In genomic region chr11:69674267-69674885, GRCh38 we compare ENCODE assay signal across 8 cellular contexts. TPM values are rescaled to one million over a fixed set of nuclear protein-coding genes. Genes with fewer than 3 reads are reported as not detected.
DNase-seq lines count a peak whose midpoint lies in the region; ATAC-seq and TF ChIP-seq lines count a peak whose summit lies in the region.

No MANE protein-coding gene starts in this region.

- peak overlapping the region; percentile 91 to 94 for H3K27ac ChIP-seq in esophagus (ENCODE audit: low read depth in 2 of 2, low read length in 1 of 2)

- peak overlapping the region; percentile 88 for H3K4me3 Mint-ChIP-seq in WTC11
- H3K4me3 Mint-ChIP-seq in neural crest cell: peak overlapping the region; percentile 95

- POLR2A ChIA-PET in WTC11 (lab: Charles Lee): interaction anchor here (1.5 kb wide), 1 partner anchor 560 kb away, joined by 3 read pairs; no protein-coding TSS in a partner anchor

- H3K27ac Mint-ChIP-seq in WTC11 (peak overlapping the region; percentile 53; the same call in 1 of the 2 replicates), neural crest cell (ENCODE audit: unreplicated experiment) (peak overlapping the region; percentile 67)

- H3K27me3 ChIP-seq in esophagus (ENCODE audit: control insufficient read depth in 1 of 2, insufficient read depth in 2 of 2, low read length in 2 of 2): no peaks in the 10 kb centered on the region

- peak overlapping the region; percentile 85 for H3K4me3 ChIP-seq in HFF-Myc (replicated peaks; ENCODE audit: low read depth, low read length)
- peak overlapping the region; percentile 66 to 98 for H3K4me3 ChIP-seq in esophagus (ENCODE audit: low read depth in 1 of 2, low read length in 2 of 2)

- H3K27me3 Mint-ChIP-seq in WTC11 (ENCODE audit: low read depth) (no peaks in the 10 kb centered on the region), neural crest cell (ENCODE audit: low read depth) (peaks cover 10% of the 10 kb centered on the region)

- CTCF ChIA-PET in WTC11 (lab: Charles Lee): interaction anchor here (0.7 to 2.9 kb wide), 6 partner anchors 10 to 218 kb away, joined by 3 to 22 read pairs (median 4); no protein-coding TSS in a partner anchor

- H3K36me3 ChIP-seq in esophagus (ENCODE audit: control insufficient read depth in 2 of 2, insufficient read depth in 2 of 2, low read length in 1 of 2): peaks cover 2 to 11% of the 10 kb centered on the region in 2 donors

- H3K36me3 Mint-ChIP-seq in WTC11 (peaks cover 18% of the 10 kb centered on the region), neural crest cell (ENCODE audit: low read depth) (no peaks in the 10 kb centered on the region)

- DNase-seq in AG20443 (ENCODE audit: low spot score) (peak; percentile 80), HFF-Myc (ENCODE audit: extremely low read depth, low read depth) (no peak), WTC11 (ENCODE audit: low spot score) (no peak), neural crest cell (ENCODE audit: low read depth, low spot score) (no peak), GM19238 (ENCODE audit: insufficient read length, low spot score) (no peak), activated gamma-delta T cell treated with Interleukin-2 at 50 U/mL for 16 hours (no peak), GOT3 (lab: John Stamatoyannopoulos, UW) (no peak)

- 15% methylated on average over 18 of the region's 18 CpGs for WGBS in esophagus, 2 donors

- no peaks in the 10 kb centered on the region for H3K9me3 ChIP-seq in esophagus (ENCODE audit: control insufficient read depth in 2 of 2, insufficient read depth in 1 of 2, low read depth in 1 of 2, low read length in 1 of 2)

- peaks cover 2 to 9% of the 10 kb centered on the region in 2 donors for H3K4me1 ChIP-seq in esophagus (ENCODE audit: control insufficient read depth in 2 of 2, insufficient read depth in 2 of 2, low read length in 1 of 2)

- ATAC-seq in WTC11: no peak

- H3K4me1 Mint-ChIP-seq in WTC11: peaks cover 16% of the 10 kb centered on the region
- peaks cover 27% of the 10 kb centered on the region for H3K4me1 Mint-ChIP-seq in neural crest cell

- TF ChIP-seq CTCF in HFF-Myc (IDR thresholded peaks at IDR 0.05; ENCODE audit: low read depth, low read length, missing control alignments) (no peak), WTC11 (IDR thresholded peaks at IDR 0.05) (no peak), neural crest cell (conservative IDR thresholded peaks at IDR 0.05) (no peak)

- H3K9me3 Mint-ChIP-seq in WTC11 (no peaks in the 10 kb centered on the region), neural crest cell (no peaks in the 10 kb centered on the region)

TF ChIP-seq in WTC11, 78 proteins besides CTCF, POLR2A, EP300 and RAD21:
- TF ChIP-seq ZMAT4 (CRISPR knock-in tag; IDR thresholded peaks at IDR 0.05) (no peak), NR1H2 (CRISPR knock-in tag; IDR thresholded peaks at IDR 0.05) (no peak), CBFB (CRISPR knock-in tag; IDR thresholded peaks at IDR 0.05; ENCODE audit: low read depth) (no peak), NR2C2 (CRISPR knock-in tag; IDR thresholded peaks at IDR 0.05) (no peak), ZNF138 (CRISPR knock-in tag; conservative IDR thresholded peaks at IDR 0.05) (no peak), SP1 (CRISPR knock-in tag; conservative IDR thresholded peaks at IDR 0.05) (no peak), AFF4 (CRISPR knock-in tag; IDR thresholded peaks at IDR 0.05; ENCODE audit: borderline replicate concordance) (no peak), ZNF425 (CRISPR knock-in tag; conservative IDR thresholded peaks at IDR 0.05) (no peak), ZNF671 (CRISPR knock-in tag; IDR thresholded peaks at IDR 0.05) (no peak), TP53 (CRISPR knock-in tag; IDR thresholded peaks at IDR 0.05) (no peak)

RNA-seq across cellular contexts. Expression of gene LTO1, which starts 0.8 kb away (rescaled TPM):
- total RNA-seq in WTC11 (2021) (20.5 to 27.5 TPM (median 20.6 TPM) in 3 replicates), neural crest cell (24.7 and 26.6 TPM in 2 replicates)
- 10 to 100 TPM; 15.0 to 22.9 TPM for polyA plus RNA-seq in esophagus

RNA-seq across cellular contexts. Expression of gene FGF19, which starts 29.4 kb away (rescaled TPM):
- total RNA-seq in WTC11 (2021): 17.6 to 19.3 TPM (median 18.6 TPM) in 3 replicates
- not detected for polyA plus RNA-seq in esophagus
- total RNA-seq in neural crest cell: 0.21 and 0.34 TPM in 2 replicates

RNA-seq across cellular contexts. Expression of gene CCND1, which starts 33.4 kb away (rescaled TPM):
- total RNA-seq in WTC11 (2021): 212 to 224 TPM (median 224 TPM) in 3 replicates
- 10 to 100 TPM; 45.1 to 48.5 TPM for polyA plus RNA-seq in esophagus
- 344 and 350 TPM in 2 replicates for total RNA-seq in neural crest cell

Comparison
In these comparisons a context has a peak if more than half of its experiments do, and no peak if none do; other contexts are left out.
1. RNA of gene FGF19, which starts 29.4 kb away (total RNA-seq): 17.6 to 19.3 TPM in WTC11; 0.21 to 0.34 TPM in neural crest cell; every median in the first group is over 10 times any median in the second.